10 cellular contexts compared by ENCODE assay signal in the genomic region with DNA sequence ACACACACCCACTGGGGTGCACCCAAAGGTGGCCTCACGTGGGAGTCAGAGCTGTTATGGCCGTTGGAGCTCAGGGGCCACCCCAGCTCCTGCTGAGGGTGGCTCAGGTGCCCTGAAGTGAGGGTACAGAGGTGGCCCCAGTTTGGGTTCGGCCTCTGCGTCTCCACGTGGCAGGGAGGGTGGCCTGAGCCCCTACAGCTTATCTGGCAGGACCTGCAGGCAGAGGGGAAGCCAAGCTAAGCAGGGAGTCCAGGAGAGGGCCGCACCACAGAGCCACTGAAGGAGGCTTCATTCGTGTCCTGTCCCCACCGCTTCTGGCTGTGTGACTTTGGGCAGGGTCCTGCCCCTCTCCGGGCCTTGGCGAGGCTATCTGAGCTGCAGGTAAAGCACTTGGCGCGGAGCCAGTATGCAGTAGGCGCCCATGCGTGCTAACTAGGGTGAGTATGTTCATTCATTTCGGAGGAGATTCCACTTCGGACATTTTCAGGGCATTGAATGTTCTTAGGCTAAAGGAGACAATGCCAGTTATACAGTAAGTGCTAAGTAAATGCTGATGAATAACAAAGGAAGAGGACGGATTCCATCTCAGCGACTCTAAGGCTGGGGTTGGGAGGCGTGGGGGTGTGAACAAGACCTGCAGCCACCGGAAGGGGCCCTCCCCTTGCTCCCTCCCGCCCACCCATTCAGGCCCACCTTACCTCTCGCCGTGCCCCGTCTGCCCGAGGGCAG. TPM values are rescaled to one million over a fixed set of nuclear protein-coding genes. Genes with fewer than 3 reads are reported as not detected.
A peak's percentile ranks its signal among the peaks of the same experiment; 100 is the strongest.
DNase-seq lines count a peak whose midpoint lies in the region; ATAC-seq, FAIRE-seq and TF ChIP-seq lines count a peak whose summit lies in the region.
"Had no signal": no experiment of that assay in that cellular context is flagged by ENCODE, and none has a peak within 500 bp of the region (broad histone marks: within the 10 kb centered on the region; RNA-seq: fewer than 3 reads in every experiment).

No MANE protein-coding gene starts in this region.

- no peaks in the 10 kb centered on the region for H3K9me3 ChIP-seq in MM.1S (replicated peaks; ENCODE audit: insufficient read depth, low read length)
- no peaks in the 10 kb centered on the region for H3K9me3 ChIP-seq in H1 (ENCODE audit: insufficient read depth in 2 of 2, low read depth in 1 of 2, low read length in 1 of 2)
- peaks cover 7% of the 10 kb centered on the region for H3K9me3 ChIP-seq in trophoblast cell (ENCODE audit: insufficient read depth, low read depth, low read length)
- no peaks in the 10 kb centered on the region for H3K9me3 ChIP-seq in gastrocnemius medialis
- H3K9me3 ChIP-seq: adrenal gland had no signal

- H3K14ac ChIP-seq in H1 (ENCODE audit: insufficient read length) = no peak overlapping the region
- no peak overlapping the region for H3K14ac ChIP-seq in trophoblast cell (ENCODE audit: low read length)

- H3K23ac ChIP-seq in H1 (ENCODE audit: insufficient read length) = no peak overlapping the region
- no peak overlapping the region for H3K23ac ChIP-seq in trophoblast cell (ENCODE audit: low read length)

- peaks cover 16% of the 10 kb centered on the region for H3K27me3 ChIP-seq in MM.1S (replicated peaks; ENCODE audit: insufficient read depth, low read length)
- peaks cover 0 to 6% (median 3%) of the 10 kb centered on the region in 4 experiments; a peak in 5 of 7 replicates for H3K27me3 ChIP-seq in H1 (replicated peaks in 1 of 4; ENCODE audit: control insufficient read depth in 3 of 4, extremely low read depth in 1 of 4, insufficient read depth in 3 of 4, low read length in 3 of 4)
- H3K27me3 ChIP-seq in trophoblast cell (ENCODE audit: insufficient read depth, low read length) = no peaks in the 10 kb centered on the region
- H3K27me3 ChIP-seq in gastrocnemius medialis = no peaks in the 10 kb centered on the region
- H3K27me3 ChIP-seq: adrenal gland had no signal

- POLR2A ChIA-PET in H1 (lab: Charles Lee; ENCODE audit: partially characterized antibody) = interaction anchor here (0.8 to 10.3 kb wide), 17 partner anchors 10 to 263 kb away, joined by 3 to 112 read pairs (median 4); a partner anchor contains a TSS

- CTCF ChIA-PET in H1 (lab: Charles Lee; ENCODE audit: partially characterized antibody) = interaction anchor here (0.6 to 12.5 kb wide), 28 partner anchors 10 to 254 kb away, joined by 3 to 139 read pairs (median 4); a partner anchor contains a TSS

- intact Hi-C loops in gastrocnemius medialis (cut with DNase I; ENCODE audit: low total_unique reads) = loop anchor here (1.0 to 5.0 kb wide), 4 partner anchors 81 to 349 kb away; a partner anchor contains a TSS

- H4K5ac ChIP-seq in H1 (ENCODE audit: insufficient read length, low read depth, low read length) = peak overlapping the region; percentile 73

- peak overlapping the region; percentile 30 for H2BK120ac ChIP-seq in H1 (replicated peaks; ENCODE audit: low read depth, low read length)
- no peak overlapping the region for H2BK120ac ChIP-seq in trophoblast cell (ENCODE audit: insufficient read depth, low read length, poor library complexity)

- H3F3A ChIP-seq in MM.1S (ENCODE audit: insufficient read depth, low read length) = peaks cover 17% of the 10 kb centered on the region

- H2AK5ac ChIP-seq in H1 (ENCODE audit: low read depth, low read length) (no peak overlapping the region; the same call in 1 of the 2 replicates), trophoblast cell (ENCODE audit: low read length) (no peak overlapping the region)

- no peaks in the 10 kb centered on the region for H4K20me1 ChIP-seq in MM.1S (ENCODE audit: insufficient read depth, low read length)
- H4K20me1 ChIP-seq in H1 (replicated peaks in 1 of 2; ENCODE audit: control insufficient read depth in 1 of 2, insufficient read depth in 2 of 2, low read length in 2 of 2) = peaks cover 0 to 3% of the 10 kb centered on the region in 2 experiments

- H2BK12ac ChIP-seq in H1 (ENCODE audit: low read depth, low read length) (0 out of 2 replicates have a peak overlapping the region, but pooled peaks have one; percentile 10), trophoblast cell (ENCODE audit: low read length) (no peak overlapping the region)

- FAIRE-seq in H1 (lab: Jason Lieb, UNC) = no peak
- no peak for FAIRE-seq in urothelium cell line (lab: Jason Lieb, UNC)
- FAIRE-seq: A204.1 had no signal

- H3K4me1 ChIP-seq in MM.1S (ENCODE audit: low read length) (peaks cover 5% of the 10 kb centered on the region), H1 (replicated peaks in 1 of 4; ENCODE audit: control insufficient read depth in 3 of 4, insufficient read depth in 4 of 4, low read length in 3 of 4) (peaks cover 2 to 38% (median 27%) of the 10 kb centered on the region in 4 experiments), trophoblast cell (ENCODE audit: control insufficient read depth in 1 of 2, insufficient read depth in 2 of 2, low read length in 2 of 2) (peaks cover 5 to 17% of the 10 kb centered on the region in 2 experiments), gastrocnemius medialis (peaks cover 26% of the 10 kb centered on the region in 2 donors)

- H3K23me2 ChIP-seq in H1 (ENCODE audit: low read depth, low read length) = peaks cover 14% of the 10 kb centered on the region

- peak overlapping the region; percentile 77 for H4K8ac ChIP-seq in H1 (ENCODE audit: extremely low read depth, insufficient read depth, low read length)
- peak overlapping the region; percentile 30 for H4K8ac ChIP-seq in trophoblast cell (ENCODE audit: low read depth, low read length)

- H3K56ac ChIP-seq in H1 (replicated peaks; ENCODE audit: insufficient read length, low read depth, low read length) = peak overlapping the region; percentile 74

- 27% methylated on average over 22 of the region's 25 CpGs; no CpG with 5 or more reads in 1 of the 2 experiments for WGBS in H1 (ENCODE audit: extremely low coverage in 1 of 2, insufficient coverage in 1 of 2, insufficient read length in 1 of 2, insufficient replicate concordance in 2 of 2, low coverage in 1 of 2, low lambda C conversion rate in 2 of 2, missing lambda C conversion rate in 1 of 2), 2 experiments
- WGBS in trophoblast cell (ENCODE audit: extremely low coverage, insufficient coverage, insufficient read length) = no CpG with 5 or more reads among the region's 25 CpGs

- peaks cover 16% of the 10 kb centered on the region for H3K79me2 ChIP-seq in MM.1S (ENCODE audit: low read length)
- H3K79me2 ChIP-seq in H1 (ENCODE audit: control insufficient read depth in 1 of 2, insufficient read depth in 2 of 2, low read length in 2 of 2) = no peaks in the 10 kb centered on the region
- H3K79me2 ChIP-seq in trophoblast cell (ENCODE audit: control insufficient read depth, insufficient read depth, low read length, poor library complexity) = peaks cover 6% of the 10 kb centered on the region

- H3K9ac ChIP-seq in MM.1S (ENCODE audit: low read length) (no peak overlapping the region), H1 (replicated peaks in 1 of 4; ENCODE audit: extremely low read depth in 1 of 4, low read depth in 3 of 4, low read length in 3 of 4) (peak overlapping the region in 2 of 4 experiments; percentile 0 to 30; a peak in 1 of 7 replicates), trophoblast cell (ENCODE audit: low read length) (no peak overlapping the region)

- no peak overlapping the region for H3K27ac ChIP-seq in MM.1S (ENCODE audit: low read length)
- H3K27ac ChIP-seq in H1 (ENCODE audit: low read depth, low read length) = peak overlapping the region; percentile 24; the same call in 1 of the 2 replicates
- no peak overlapping the region for H3K27ac ChIP-seq in trophoblast cell (ENCODE audit: low read depth, low read length)
- peak overlapping the region in 1 of 4 donors; percentile 15 for H3K27ac ChIP-seq in gastrocnemius medialis

- H2BK20ac ChIP-seq in H1 (ENCODE audit: low read length) = no peak overlapping the region

- H2BK5ac ChIP-seq in H1 (ENCODE audit: low read depth, low read length) (peak overlapping the region; percentile 63; the same call in 1 of the 2 replicates), trophoblast cell (ENCODE audit: low read depth, low read length, poor library complexity) (no peak overlapping the region)

- peak overlapping the region; percentile 63 for H3K4ac ChIP-seq in H1 (replicated peaks; ENCODE audit: insufficient read length, low read depth, low read length)
- no peak overlapping the region for H3K4ac ChIP-seq in trophoblast cell (ENCODE audit: low read depth, low read length)

- in situ Hi-C loops in gastrocnemius medialis (cut with MboI; ENCODE audit: low sequenced_read_pairs in 4 of 4) = loop anchor here (10.0 to 25.0 kb wide), 4 partner anchors 81 to 261 kb away; a partner anchor contains a TSS

- no peak overlapping the region for H2AFZ ChIP-seq in MM.1S (ENCODE audit: low read length)
- H2AFZ ChIP-seq in H1 (ENCODE audit: low read length) = no peak overlapping the region
- H2AFZ ChIP-seq in trophoblast cell (ENCODE audit: insufficient read depth, low read length, poor library complexity) = no peak overlapping the region

- no peaks in the 10 kb centered on the region for H3K9me2 ChIP-seq in MM.1S (replicated peaks; ENCODE audit: insufficient read depth, low read length)

- H3K4me3 ChIP-seq in MM.1S (ENCODE audit: low read length) (no peak overlapping the region; the same call in 1 of the 2 replicates), H1 (ENCODE audit: extremely low read depth in 1 of 4, insufficient read depth in 2 of 4, low read depth in 3 of 4, low read length in 4 of 4) (peak overlapping the region; percentile 30 to 66 (median 38)), trophoblast cell (ENCODE audit: low read depth, low read length) (peak overlapping the region; percentile 63), gastrocnemius medialis (peak overlapping the region in 1 of 4 donors; percentile 44)

- ATAC-seq in GM19452 (IDR thresholded peaks at IDR 0.05; ENCODE audit: unreplicated experiment) = no peak
- ATAC-seq in gastrocnemius medialis = no peak

- H3K79me1 ChIP-seq in H1 (ENCODE audit: low read depth, low read length) = no peaks in the 10 kb centered on the region
- H3K79me1 ChIP-seq in trophoblast cell (ENCODE audit: low read length) = peaks cover 13% of the 10 kb centered on the region

- H4K12ac ChIP-seq in trophoblast cell (ENCODE audit: low read depth, low read length) = no peak overlapping the region

- peak; percentile 29 for DNase-seq in NCI-H510A treated with DMSO at 0.1 percent for 48 hours (lab: John Stamatoyannopoulos, UW)
- no peak for DNase-seq in NCI-H510A (lab: John Stamatoyannopoulos, UW)
- DNase-seq in MM.1S = no peak
- no peak for DNase-seq in H1 (ENCODE audit: low read depth in 1 of 2, low spot score in 2 of 2)
- DNase-seq in trophoblast cell = no peak
- no peak for DNase-seq in gastrocnemius medialis
- no peak for DNase-seq in urothelium cell line (ENCODE audit: low spot score)

- no peak for TF ChIP-seq CTCF in MM.1S (IDR thresholded peaks at IDR 0.05; ENCODE audit: low read length)
- no peak for TF ChIP-seq CTCF in H1 (IDR thresholded peaks at IDR 0.05; ENCODE audit: control extremely low read depth in 1 of 3, insufficient read depth in 1 of 3, low read depth in 1 of 3, low read length in 3 of 3)
- TF ChIP-seq CTCF in gastrocnemius medialis (IDR thresholded peaks at IDR 0.05 in 4 of 5, conservative IDR thresholded peaks at IDR 0.05 in 1 of 5) = no peak

- H4K91ac ChIP-seq in H1 (replicated peaks; ENCODE audit: insufficient read length, low read length) (peak overlapping the region; percentile 95), trophoblast cell (ENCODE audit: low read depth, low read length) (no peak overlapping the region)

- peak overlapping the region; percentile 99; the same call in 1 of the 2 replicates for H3K4me2 ChIP-seq in MM.1S (ENCODE audit: low read depth, low read length)
- H3K4me2 ChIP-seq in H1 (ENCODE audit: insufficient read depth in 1 of 2, low read depth in 2 of 2, low read length in 2 of 2) = peak overlapping the region; percentile 72 to 74
- H3K4me2 ChIP-seq in trophoblast cell (ENCODE audit: low read length) = peak overlapping the region; percentile 74

- peak overlapping the region; percentile 82; the same call in 1 of the 2 replicates for H2BK15ac ChIP-seq in H1 (ENCODE audit: low read length)

- no peak for TF ChIP-seq POLR2A in H1 (IDR thresholded peaks at IDR 0.05; ENCODE audit: control extremely low read depth in 1 of 2, low read depth in 2 of 2, low read length in 2 of 2)
- TF ChIP-seq POLR2A in gastrocnemius medialis (IDR thresholded peaks at IDR 0.05) = no peak

- H3K18ac ChIP-seq in H1 (ENCODE audit: extremely low read depth, low read length) (peak overlapping the region; percentile 76), trophoblast cell (ENCODE audit: low read length) (no peak overlapping the region)

- H3K36me3 ChIP-seq in MM.1S (replicated peaks; ENCODE audit: insufficient read depth, low read length) (0 out of 2 replicates have a peak, but pooled peaks cover 7% of the 10 kb centered on the region), H1 (ENCODE audit: control insufficient read depth in 2 of 4, insufficient read depth in 4 of 4, low read length in 3 of 4) (no peaks in the 10 kb centered on the region), trophoblast cell (ENCODE audit: control insufficient read depth in 1 of 2, insufficient read depth in 2 of 2, low read length in 2 of 2) (peaks cover 4 to 6% of the 10 kb centered on the region in 2 experiments), gastrocnemius medialis (peaks cover 0 to 12% of the 10 kb centered on the region in 2 donors)

- TF ChIP-seq RAD21 in H1 (IDR thresholded peaks at IDR 0.05 in 1 of 2, conservative IDR thresholded peaks at IDR 0.05 in 1 of 2; ENCODE audit: low read depth in 2 of 2, low read length in 2 of 2) = no peak

- TF ChIP-seq EP300 in H1 (IDR thresholded peaks at IDR 0.05; ENCODE audit: borderline replicate concordance in 1 of 2, low read depth in 2 of 2, low read length in 2 of 2) = no peak

RNA-seq across cellular contexts. Expression of a gene that starts 4.9 kb away (rescaled TPM):
- 56.8 and 63.1 TPM in 2 replicates for total RNA-seq in H1 (2021; fragmentation: NEBNext Ultra II Directional; extraction: Animal tissue kit (Norgen Biotek cat#: 25700))
- polyA plus RNA-seq in H1 (2011; rRNA removed) = 62.7 and 132 TPM in 2 replicates
- polyA plus RNA-seq in H1 (2011; cell fraction: cytosol; rRNA removed) = 95.5 TPM
- polyA plus RNA-seq in H1 (2011; cell fraction: nucleus; rRNA removed) = 203 TPM
- polyA plus RNA-seq in H1 (2012, experiment 1 of 2) = 24.8 to 73.2 TPM (median 62.2 TPM) in 4 replicates
- 46.1 TPM for polyA plus RNA-seq in H1 (2012, experiment 2 of 2)
- polyA plus RNA-seq in H1 (2013, experiment 1 of 2) = 101 TPM
- 91.7 TPM for polyA plus RNA-seq in H1 (2013, experiment 2 of 2)
- polyA minus RNA-seq in H1 (2011; rRNA and poly(A)+ RNA removed) = 2.7 and 3.3 TPM in 2 replicates
- polyA minus RNA-seq in H1 (2011; cell fraction: cytosol; rRNA and poly(A)+ RNA removed) = 32.8 TPM
- polyA minus RNA-seq in H1 (2011; cell fraction: nucleus; rRNA and poly(A)+ RNA removed) = 20.1 TPM
- 64.9 and 69.3 TPM in 2 replicates for polyA plus RNA-seq in trophoblast cell (2013)
- 100 to 1,000 TPM; 163 to 337 (median 187) TPM for total RNA-seq in gastrocnemius medialis

RNA-seq across cellular contexts. Expression of a gene that starts 13.1 kb away (rescaled TPM):
- 9.5 and 10.3 TPM in 2 replicates for total RNA-seq in H1 (2021; fragmentation: NEBNext Ultra II Directional; extraction: Animal tissue kit (Norgen Biotek cat#: 25700))
- polyA plus RNA-seq in H1 (2011; rRNA removed) = 7.2 and 19.2 TPM in 2 replicates
- 10.3 TPM for polyA plus RNA-seq in H1 (2011; cell fraction: cytosol; rRNA removed)
- 15.8 TPM for polyA plus RNA-seq in H1 (2011; cell fraction: nucleus; rRNA removed)
- 5.8 to 11.1 TPM (median 9.9 TPM) in 4 replicates for polyA plus RNA-seq in H1 (2012, experiment 1 of 2)
- polyA plus RNA-seq in H1 (2012, experiment 2 of 2) = 10.1 TPM
- polyA plus RNA-seq in H1 (2013, experiment 1 of 2) = 46.8 TPM
- polyA plus RNA-seq in H1 (2013, experiment 2 of 2) = 48.9 TPM
- 0.68 and 2.1 TPM in 2 replicates for polyA minus RNA-seq in H1 (2011; rRNA and poly(A)+ RNA removed)
- 7.1 TPM for polyA minus RNA-seq in H1 (2011; cell fraction: cytosol; rRNA and poly(A)+ RNA removed)
- polyA minus RNA-seq in H1 (2011; cell fraction: nucleus; rRNA and poly(A)+ RNA removed) = 2.5 TPM
- 1.5 and 2.6 TPM in 2 replicates for polyA plus RNA-seq in trophoblast cell (2013)
- 10 to 100 TPM; 14.9 to 61.6 (median 35.3) TPM for total RNA-seq in gastrocnemius medialis

RNA-seq across cellular contexts. Expression of a gene that starts 19.1 kb away (rescaled TPM):
- total RNA-seq in H1 (2021; fragmentation: NEBNext Ultra II Directional; extraction: Animal tissue kit (Norgen Biotek cat#: 25700)) = 8.6 and 12.2 TPM in 2 replicates
- 4.0 and 10.4 TPM in 2 replicates for polyA plus RNA-seq in H1 (2011; rRNA removed)
- polyA plus RNA-seq in H1 (2011; cell fraction: cytosol; rRNA removed) = 6.1 TPM
- 34.5 TPM for polyA plus RNA-seq in H1 (2011; cell fraction: nucleus; rRNA removed)
- 5.8 to 11.5 TPM (median 11.1 TPM) in 4 replicates for polyA plus RNA-seq in H1 (2012, experiment 1 of 2)
- polyA plus RNA-seq in H1 (2012, experiment 2 of 2) = 10.7 TPM
- 37.3 TPM for polyA plus RNA-seq in H1 (2013, experiment 1 of 2)
- polyA plus RNA-seq in H1 (2013, experiment 2 of 2) = 37.3 TPM
- 0.56 and 0.82 TPM in 2 replicates for polyA minus RNA-seq in H1 (2011; rRNA and poly(A)+ RNA removed)
- polyA minus RNA-seq in H1 (2011; cell fraction: cytosol; rRNA and poly(A)+ RNA removed) = 9.2 TPM
- polyA minus RNA-seq in H1 (2011; cell fraction: nucleus; rRNA and poly(A)+ RNA removed) = 5.0 TPM
- polyA plus RNA-seq in trophoblast cell (2013) = 0.50 and 0.56 TPM in 2 replicates
- 1 to 10 TPM in 1 of 4 donors, under 1 TPM in 2, not detected in 1; 0.20 to 2.1 (median 0.36) TPM for total RNA-seq in gastrocnemius medialis

RNA-seq across cellular contexts. Expression of a gene that starts 21.9 kb away (rescaled TPM):
- total RNA-seq in H1 (2021; fragmentation: NEBNext Ultra II Directional; extraction: Animal tissue kit (Norgen Biotek cat#: 25700)) = 1,331 and 1,340 TPM in 2 replicates
- polyA plus RNA-seq in H1 (2011; rRNA removed) = 2,924 and 5,409 TPM in 2 replicates
- polyA plus RNA-seq in H1 (2011; cell fraction: cytosol; rRNA removed) = 3,548 TPM
- 1,787 TPM for polyA plus RNA-seq in H1 (2011; cell fraction: nucleus; rRNA removed)
- polyA plus RNA-seq in H1 (2012, experiment 1 of 2) = 2,370 to 2,796 TPM (median 2,589 TPM) in 4 replicates
- polyA plus RNA-seq in H1 (2012, experiment 2 of 2) = 3,432 TPM
- polyA plus RNA-seq in H1 (2013, experiment 1 of 2) = 1,517 TPM
- polyA plus RNA-seq in H1 (2013, experiment 2 of 2) = 1,516 TPM
- 1,852 and 1,905 TPM in 2 replicates for polyA minus RNA-seq in H1 (2011; rRNA and poly(A)+ RNA removed)
- 518 TPM for polyA minus RNA-seq in H1 (2011; cell fraction: cytosol; rRNA and poly(A)+ RNA removed)
- 613 TPM for polyA minus RNA-seq in H1 (2011; cell fraction: nucleus; rRNA and poly(A)+ RNA removed)
- polyA plus RNA-seq in trophoblast cell (2013) = 1,411 and 1,415 TPM in 2 replicates
- 100 to 1,000 TPM; 512 to 719 (median 537) TPM for total RNA-seq in gastrocnemius medialis

RNA-seq across cellular contexts. Expression of a gene that starts 35.9 kb away (rescaled TPM):
- 113 and 115 TPM in 2 replicates for total RNA-seq in H1 (2021; fragmentation: NEBNext Ultra II Directional; extraction: Animal tissue kit (Norgen Biotek cat#: 25700))
- polyA plus RNA-seq in H1 (2011; rRNA removed) = 267 and 305 TPM in 2 replicates
- 232 TPM for polyA plus RNA-seq in H1 (2011; cell fraction: cytosol; rRNA removed)
- polyA plus RNA-seq in H1 (2011; cell fraction: nucleus; rRNA removed) = 245 TPM
- 126 to 174 TPM (median 161 TPM) in 4 replicates for polyA plus RNA-seq in H1 (2012, experiment 1 of 2)
- polyA plus RNA-seq in H1 (2012, experiment 2 of 2) = 190 TPM
- polyA plus RNA-seq in H1 (2013, experiment 1 of 2) = 119 TPM
- 117 TPM for polyA plus RNA-seq in H1 (2013, experiment 2 of 2)
- polyA minus RNA-seq in H1 (2011; rRNA and poly(A)+ RNA removed) = 123 and 134 TPM in 2 replicates
- polyA minus RNA-seq in H1 (2011; cell fraction: cytosol; rRNA and poly(A)+ RNA removed) = 108 TPM
- polyA minus RNA-seq in H1 (2011; cell fraction: nucleus; rRNA and poly(A)+ RNA removed) = 57.9 TPM
- 112 and 120 TPM in 2 replicates for polyA plus RNA-seq in trophoblast cell (2013)
- 100 to 1,000 TPM in 3 of 4 donors, 10 to 100 TPM in 1; 97.1 to 155 (median 106) TPM for total RNA-seq in gastrocnemius medialis
